ENCODE assay signal across 8 cellular contexts in the genomic region with DNA sequence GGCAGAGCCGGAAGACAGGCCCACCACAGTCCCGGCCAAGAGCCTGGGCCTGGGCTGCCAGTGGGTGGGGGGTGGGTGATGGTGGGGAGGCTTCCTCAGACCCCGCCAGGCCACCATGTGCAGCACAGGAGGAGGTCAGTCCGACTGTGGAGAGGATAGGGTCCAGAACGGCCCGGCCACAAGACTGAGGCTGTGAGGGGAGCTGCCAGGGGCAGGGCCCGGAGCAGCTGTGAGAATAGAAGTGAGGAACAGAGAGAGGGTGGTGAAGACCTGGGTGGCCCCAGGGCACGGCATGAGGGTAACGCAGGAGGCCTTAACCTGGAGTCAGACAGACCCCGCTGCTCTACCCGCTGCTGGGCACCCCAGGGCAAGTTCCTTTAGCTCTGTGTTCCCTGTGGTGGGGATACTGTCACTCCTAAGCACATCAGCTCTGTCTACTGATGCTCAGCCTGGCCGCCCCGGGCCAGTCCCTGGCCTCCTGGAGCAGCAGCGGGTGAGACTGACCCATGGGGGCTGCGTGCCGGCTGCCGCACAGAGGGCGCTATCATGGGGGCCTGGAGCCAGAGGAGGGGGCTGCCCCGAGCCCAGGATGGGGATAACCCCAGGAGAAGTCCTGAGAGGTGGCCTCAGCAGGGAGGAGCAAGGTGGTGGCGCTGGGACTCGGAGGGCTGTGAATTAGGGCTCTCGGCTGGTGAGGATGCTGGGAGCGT. TPM values are rescaled to one million over a fixed set of nuclear protein-coding genes. Genes with fewer than 3 reads are reported as not detected.
DNase-seq lines count a peak whose midpoint lies in the region; ATAC-seq and TF ChIP-seq lines count a peak whose summit lies in the region.

No MANE protein-coding gene starts in this region.

- H3K27ac ChIP-seq in SJCRH30 (peak overlapping the region; percentile 94), sigmoid colon (peak overlapping the region; percentile 68 to 77 (median 70)), PC-3 (ENCODE audit: low read length) (no peak overlapping the region)

- no peak for TF ChIP-seq EP300 in sigmoid colon (IDR thresholded peaks at IDR 0.05)

- no peak overlapping the region for H3K4me2 ChIP-seq in PC-3 (ENCODE audit: low read length)

- H3K9ac ChIP-seq in PC-3 (ENCODE audit: low read length): no peak overlapping the region

- H3K36me3 ChIP-seq in SJCRH30 (peaks cover 28% of the 10 kb centered on the region), sigmoid colon (peaks cover 10 to 23% (median 10%) of the 10 kb centered on the region in 4 donors), PC-3 (ENCODE audit: low read depth, low read length) (peaks cover 34% of the 10 kb centered on the region)

- H3K4me3 ChIP-seq in GM12875 (ENCODE audit: low read depth, low read length) (peak overlapping the region; percentile 95), SJCRH30 (no peak overlapping the region), fibroblast of the aortic adventitia (ENCODE audit: low read depth, low read length) (peak overlapping the region; percentile 13), sigmoid colon (peak overlapping the region in 3 of 4 donors; percentile 25 to 41 (median 34)), PC-3 (ENCODE audit: low read length) (no peak overlapping the region)

- CTCF ChIA-PET in PC-3 (lab: Charles Lee): no interaction called here

- ATAC-seq in HG02759 (IDR thresholded peaks at IDR 0.05; ENCODE audit: unreplicated experiment): no peak
- no peak for ATAC-seq in PC-3

- H3K79me2 ChIP-seq in PC-3 (ENCODE audit: low read length): no peaks in the 10 kb centered on the region

- H3K4me1 ChIP-seq in SJCRH30 (peaks cover 47% of the 10 kb centered on the region), sigmoid colon (peaks cover 0 to 32% (median 18%) of the 10 kb centered on the region in 4 donors), PC-3 (ENCODE audit: insufficient read depth, low read length) (0 out of 2 replicates have a peak, but pooled peaks cover 3% of the 10 kb centered on the region)

- TF ChIP-seq POLR2A in sigmoid colon (IDR thresholded peaks at IDR 0.05): no peak

- intact Hi-C loops in sigmoid colon (cut with DNase I) (no loop called here), PC-3 (cut with micrococcal nuclease) (no loop called here)

- DNase-seq in SJCRH30 (no peak), fibroblast of the aortic adventitia (ENCODE audit: low read depth) (no peak), sigmoid colon (no peak), DMS53 treated with DMSO at 0.1 percent for 48 hours (lab: John Stamatoyannopoulos, UW; ENCODE audit: unreplicated experiment) (no peak), midbrain (lab: John Stamatoyannopoulos, UW) (no peak), PC-3 (no peak)

- H3K9me2 ChIP-seq in PC-3 (replicated peaks; ENCODE audit: low read length): no peaks in the 10 kb centered on the region

- POLR2A ChIA-PET in PC-3 (lab: Charles Lee; ENCODE audit: unreplicated experiment): no interaction called here

- no peak overlapping the region for H2AFZ ChIP-seq in PC-3 (ENCODE audit: low read length)

- no TSS peak for BruUV-seq in PC-3 (replicated peaks; lab: Mats Ljungman, UMichigan)

- H4K20me1 ChIP-seq in PC-3 (ENCODE audit: low read length): peaks cover 7% of the 10 kb centered on the region; the same call in 1 of the 2 replicates

- H3K9me3 ChIP-seq in SJCRH30 (replicated peaks) (no peaks in the 10 kb centered on the region), sigmoid colon (no peaks in the 10 kb centered on the region), PC-3 (ENCODE audit: low read length) (no peaks in the 10 kb centered on the region)

- TF ChIP-seq CTCF in GM12875 (IDR thresholded peaks at IDR 0.05; ENCODE audit: borderline replicate concordance, insufficient read depth, low read depth, low read length): no peak
- no peak for TF ChIP-seq CTCF in fibroblast of the aortic adventitia (IDR thresholded peaks at IDR 0.05; ENCODE audit: insufficient read depth, low read length)
- no peak for TF ChIP-seq CTCF in sigmoid colon (IDR thresholded peaks at IDR 0.05)
- TF ChIP-seq CTCF in PC-3 (conservative IDR thresholded peaks at IDR 0.05; ENCODE audit: low read depth, low read length): no peak

- H3K27me3 ChIP-seq in SJCRH30 (no peaks in the 10 kb centered on the region), sigmoid colon (no peaks in the 10 kb centered on the region), PC-3 (ENCODE audit: low read length) (no peaks in the 10 kb centered on the region)

- 70 to 89% methylated on average over 23 of the region's 23 CpGs for WGBS in sigmoid colon, 2 donors

- no peaks in the 10 kb centered on the region for H3F3A ChIP-seq in PC-3 (ENCODE audit: low read length, unreplicated experiment)

RNA-seq across cellular contexts. Expression of a gene that starts 1.7 kb away (rescaled TPM):
- 4.9 and 8.6 TPM in 2 replicates for total RNA-seq in SJCRH30 (2014; rRNA removed; shearing (Covaris generic))
- 7.0 and 7.2 TPM in 2 replicates for total RNA-seq in fibroblast of the aortic adventitia (ENCODE audit: low replicate concordance)
- 10 to 100 TPM; 15.0 to 26.2 (median 20.3) TPM for total RNA-seq in sigmoid colon
- polyA plus RNA-seq in sigmoid colon: 10 to 100 TPM; 15.3 to 41.5 (median 20.4) TPM
- 2.1 and 2.4 TPM in 2 replicates for total RNA-seq in PC-3 (2014; rRNA removed)

RNA-seq across cellular contexts. Expression of a gene that starts 17.7 kb away (rescaled TPM):
- total RNA-seq in SJCRH30 (2014; rRNA removed; shearing (Covaris generic)): 18.6 and 24.9 TPM in 2 replicates
- total RNA-seq in fibroblast of the aortic adventitia (ENCODE audit: low replicate concordance) (18.9 and 33.3 TPM in 2 replicates), sigmoid colon (10 to 100 TPM; 45.7 to 80.6 (median 62.9) TPM), PC-3 (2014; rRNA removed) (56.0 and 57.7 TPM in 2 replicates)
- 10 to 100 TPM; 70.8 to 82.8 (median 82.3) TPM for polyA plus RNA-seq in sigmoid colon

RNA-seq across cellular contexts. Expression of a gene that starts 17.8 kb away (rescaled TPM):
- total RNA-seq in SJCRH30 (2014; rRNA removed; shearing (Covaris generic)): 20.7 and 21.1 TPM in 2 replicates
- total RNA-seq in fibroblast of the aortic adventitia (ENCODE audit: low replicate concordance) (39.0 and 50.9 TPM in 2 replicates), sigmoid colon (10 to 100 TPM; 41.4 to 64.8 (median 50.1) TPM), PC-3 (2014; rRNA removed) (98.3 and 102 TPM in 2 replicates)
- 100 to 1,000 TPM in 2 of 3 donors, 10 to 100 TPM in 1; 91.3 to 130 (median 116) TPM for polyA plus RNA-seq in sigmoid colon

RNA-seq across cellular contexts. Expression of a gene that starts 22.1 kb away (rescaled TPM):
- total RNA-seq in SJCRH30 (2014; rRNA removed; shearing (Covaris generic)): 2.0 and 5.3 TPM in 2 replicates
- total RNA-seq in fibroblast of the aortic adventitia (ENCODE audit: low replicate concordance) (6.5 and 9.0 TPM in 2 replicates), sigmoid colon (10 to 100 TPM; 25.7 to 37.1 (median 28.1) TPM), PC-3 (2014; rRNA removed) (20.4 and 25.4 TPM in 2 replicates)
- 10 to 100 TPM; 27.5 to 68.1 (median 58.3) TPM for polyA plus RNA-seq in sigmoid colon

RNA-seq across cellular contexts. Expression of a gene that starts 22.3 kb away (rescaled TPM):
- total RNA-seq in SJCRH30 (2014; rRNA removed; shearing (Covaris generic)): 283 and 302 TPM in 2 replicates
- total RNA-seq in fibroblast of the aortic adventitia (ENCODE audit: low replicate concordance): 112 and 142 TPM in 2 replicates
- 10 to 100 TPM; 58.2 to 90.3 (median 81.0) TPM for total RNA-seq in sigmoid colon
- polyA plus RNA-seq in sigmoid colon: 10 to 100 TPM; 38.4 to 84.3 (median 50.2) TPM
- total RNA-seq in PC-3 (2014; rRNA removed): 543 and 557 TPM in 2 replicates

Comparison
In these comparisons a context has a peak if more than half of its experiments do, and no peak if none do; other contexts are left out.
1. H3K4me3 ChIP-seq: peak in GM12875 (single experiment), fibroblast of the aortic adventitia (single experiment) and sigmoid colon (3 of 4); none in SJCRH30 (single experiment) and PC-3 (single experiment).